Comparison of ENCODE assay signal across 1 cellular context in the genomic region with DNA sequence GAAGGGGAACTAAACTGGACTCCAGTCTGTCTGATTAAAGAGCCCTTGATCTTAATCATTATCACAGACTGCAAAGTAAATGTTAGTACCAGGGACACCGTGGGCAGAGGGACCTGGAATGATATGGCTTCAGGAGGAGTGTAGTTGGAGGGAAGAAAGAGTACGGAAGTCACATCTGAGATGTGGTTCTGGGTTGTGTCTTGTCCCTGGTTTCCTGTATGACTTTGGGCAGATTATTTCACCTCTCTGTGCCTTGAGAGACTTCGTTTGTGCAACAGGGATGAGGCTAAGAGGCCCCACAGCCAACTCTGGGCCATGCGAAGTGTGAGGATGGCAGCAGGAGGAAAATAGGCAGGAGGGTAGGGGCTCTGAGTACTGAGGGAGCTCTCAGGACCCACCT.
TF ChIP-seq lines count a peak whose summit lies in the region.

No MANE protein-coding gene starts in this region.

TF ChIP-seq in HepG2, 621 proteins besides CTCF, POLR2A, EP300 and RAD21 (continued from another document):
- TF ChIP-seq, protein P1, sequence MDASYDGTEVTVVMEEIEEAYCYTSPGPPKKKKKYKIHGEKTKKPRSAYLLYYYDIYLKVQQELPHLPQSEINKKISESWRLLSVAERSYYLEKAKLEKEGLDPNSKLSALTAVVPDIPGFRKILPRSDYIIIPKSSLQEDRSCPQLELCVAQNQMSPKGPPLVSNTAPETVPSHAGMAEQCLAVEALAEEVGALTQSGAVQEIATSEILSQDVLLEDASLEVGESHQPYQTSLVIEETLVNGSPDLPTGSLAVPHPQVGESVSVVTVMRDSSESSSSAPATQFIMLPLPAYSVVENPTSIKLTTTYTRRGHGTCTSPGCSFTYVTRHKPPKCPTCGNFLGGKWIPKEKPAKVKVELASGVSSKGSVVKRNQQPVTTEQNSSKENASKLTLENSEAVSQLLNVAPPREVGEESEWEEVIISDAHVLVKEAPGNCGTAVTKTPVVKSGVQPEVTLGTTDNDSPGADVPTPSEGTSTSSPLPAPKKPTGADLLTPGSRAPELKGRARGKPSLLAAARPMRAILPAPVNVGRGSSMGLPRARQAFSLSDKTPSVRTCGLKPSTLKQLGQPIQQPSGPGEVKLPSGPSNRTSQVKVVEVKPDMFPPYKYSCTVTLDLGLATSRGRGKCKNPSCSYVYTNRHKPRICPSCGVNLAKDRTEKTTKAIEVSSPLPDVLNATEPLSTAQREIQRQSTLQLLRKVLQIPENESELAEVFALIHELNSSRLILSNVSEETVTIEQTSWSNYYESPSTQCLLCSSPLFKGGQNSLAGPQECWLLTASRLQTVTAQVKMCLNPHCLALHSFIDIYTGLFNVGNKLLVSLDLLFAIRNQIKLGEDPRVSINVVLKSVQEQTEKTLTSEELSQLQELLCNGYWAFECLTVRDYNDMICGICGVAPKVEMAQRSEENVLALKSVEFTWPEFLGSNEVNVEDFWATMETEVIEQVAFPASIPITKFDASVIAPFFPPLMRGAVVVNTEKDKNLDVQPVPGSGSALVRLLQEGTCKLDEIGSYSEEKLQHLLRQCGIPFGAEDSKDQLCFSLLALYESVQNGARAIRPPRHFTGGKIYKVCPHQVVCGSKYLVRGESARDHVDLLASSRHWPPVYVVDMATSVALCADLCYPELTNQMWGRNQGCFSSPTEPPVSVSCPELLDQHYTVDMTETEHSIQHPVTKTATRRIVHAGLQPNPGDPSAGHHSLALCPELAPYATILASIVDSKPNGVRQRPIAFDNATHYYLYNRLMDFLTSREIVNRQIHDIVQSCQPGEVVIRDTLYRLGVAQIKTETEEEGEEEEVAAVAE (CRISPR knock-in tag; IDR thresholded peaks at IDR 0.05; ENCODE audit: borderline replicate concordance), result no peak
- TF ChIP-seq ZC3H4 (CRISPR knock-in tag; IDR thresholded peaks at IDR 0.05; ENCODE audit: borderline replicate concordance) (peak; percentile 71), TCF7L2 (IDR thresholded peaks at IDR 0.05; ENCODE audit: low read depth, low read length) (no peak), SMAD9 (CRISPR knock-in tag; IDR thresholded peaks at IDR 0.05) (no peak), ZNF232 (CRISPR knock-in tag; IDR thresholded peaks at IDR 0.05; ENCODE audit: borderline replicate concordance) (no peak), NR2C2 (CRISPR knock-in tag; IDR thresholded peaks at IDR 0.05; ENCODE audit: borderline replicate concordance) (0 out of 2 replicates have a peak, but pooled peaks have one; percentile 10), ZNF674 (CRISPR knock-in tag; IDR thresholded peaks at IDR 0.05; ENCODE audit: low read depth) (no peak), ATF1 (CRISPR knock-in tag; IDR thresholded peaks at IDR 0.05) (no peak), ZNF547 (CRISPR knock-in tag; IDR thresholded peaks at IDR 0.05) (0 out of 2 replicates have a peak, but pooled peaks have one; percentile 35), ZNF619 (CRISPR knock-in tag; IDR thresholded peaks at IDR 0.05) (no peak), ISX (CRISPR knock-in tag; conservative IDR thresholded peaks at IDR 0.05) (no peak), GATAD1 (CRISPR knock-in tag; IDR thresholded peaks at IDR 0.05) (0 out of 2 replicates have a peak, but pooled peaks have one; percentile 2), EZH2 (conservative IDR thresholded peaks at IDR 0.05; ENCODE audit: low read depth, low read length) (no peak), KMT2A (CRISPR knock-in tag; IDR thresholded peaks at IDR 0.05) (no peak), ZSCAN30 (CRISPR knock-in tag; IDR thresholded peaks at IDR 0.05) (no peak), POLR2G (IDR thresholded peaks at IDR 0.05; ENCODE audit: low read depth, low read length) (peak; percentile 36; the same call in 1 of the 2 replicates), MEF2D (CRISPR knock-in tag; IDR thresholded peaks at IDR 0.05) (no peak), ZFP37 (CRISPR knock-in tag; IDR thresholded peaks at IDR 0.05; ENCODE audit: borderline replicate concordance) (no peak)
- TF ChIP-seq, protein P2, sequence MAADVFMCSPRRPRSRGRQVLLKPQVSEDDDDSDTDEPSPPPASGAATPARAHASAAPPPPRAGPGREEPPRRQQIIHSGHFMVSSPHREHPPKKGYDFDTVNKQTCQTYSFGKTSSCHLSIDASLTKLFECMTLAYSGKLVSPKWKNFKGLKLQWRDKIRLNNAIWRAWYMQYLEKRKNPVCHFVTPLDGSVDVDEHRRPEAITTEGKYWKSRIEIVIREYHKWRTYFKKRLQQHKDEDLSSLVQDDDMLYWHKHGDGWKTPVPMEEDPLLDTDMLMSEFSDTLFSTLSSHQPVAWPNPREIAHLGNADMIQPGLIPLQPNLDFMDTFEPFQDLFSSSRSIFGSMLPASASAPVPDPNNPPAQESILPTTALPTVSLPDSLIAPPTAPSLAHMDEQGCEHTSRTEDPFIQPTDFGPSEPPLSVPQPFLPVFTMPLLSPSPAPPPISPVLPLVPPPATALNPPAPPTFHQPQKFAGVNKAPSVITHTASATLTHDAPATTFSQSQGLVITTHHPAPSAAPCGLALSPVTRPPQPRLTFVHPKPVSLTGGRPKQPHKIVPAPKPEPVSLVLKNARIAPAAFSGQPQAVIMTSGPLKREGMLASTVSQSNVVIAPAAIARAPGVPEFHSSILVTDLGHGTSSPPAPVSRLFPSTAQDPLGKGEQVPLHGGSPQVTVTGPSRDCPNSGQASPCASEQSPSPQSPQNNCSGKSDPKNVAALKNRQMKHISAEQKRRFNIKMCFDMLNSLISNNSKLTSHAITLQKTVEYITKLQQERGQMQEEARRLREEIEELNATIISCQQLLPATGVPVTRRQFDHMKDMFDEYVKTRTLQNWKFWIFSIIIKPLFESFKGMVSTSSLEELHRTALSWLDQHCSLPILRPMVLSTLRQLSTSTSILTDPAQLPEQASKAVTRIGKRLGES (CRISPR knock-in tag; IDR thresholded peaks at IDR 0.05; ENCODE audit: borderline replicate concordance), result no peak
- TF ChIP-seq, protein P3, sequence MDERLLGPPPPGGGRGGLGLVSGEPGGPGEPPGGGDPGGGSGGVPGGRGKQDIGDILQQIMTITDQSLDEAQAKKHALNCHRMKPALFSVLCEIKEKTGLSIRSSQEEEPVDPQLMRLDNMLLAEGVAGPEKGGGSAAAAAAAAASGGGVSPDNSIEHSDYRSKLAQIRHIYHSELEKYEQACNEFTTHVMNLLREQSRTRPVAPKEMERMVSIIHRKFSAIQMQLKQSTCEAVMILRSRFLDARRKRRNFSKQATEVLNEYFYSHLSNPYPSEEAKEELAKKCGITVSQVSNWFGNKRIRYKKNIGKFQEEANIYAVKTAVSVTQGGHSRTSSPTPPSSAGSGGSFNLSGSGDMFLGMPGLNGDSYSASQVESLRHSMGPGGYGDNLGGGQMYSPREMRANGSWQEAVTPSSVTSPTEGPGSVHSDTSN (CRISPR knock-in tag; IDR thresholded peaks at IDR 0.05), result no peak
- TF ChIP-seq, protein P4, sequence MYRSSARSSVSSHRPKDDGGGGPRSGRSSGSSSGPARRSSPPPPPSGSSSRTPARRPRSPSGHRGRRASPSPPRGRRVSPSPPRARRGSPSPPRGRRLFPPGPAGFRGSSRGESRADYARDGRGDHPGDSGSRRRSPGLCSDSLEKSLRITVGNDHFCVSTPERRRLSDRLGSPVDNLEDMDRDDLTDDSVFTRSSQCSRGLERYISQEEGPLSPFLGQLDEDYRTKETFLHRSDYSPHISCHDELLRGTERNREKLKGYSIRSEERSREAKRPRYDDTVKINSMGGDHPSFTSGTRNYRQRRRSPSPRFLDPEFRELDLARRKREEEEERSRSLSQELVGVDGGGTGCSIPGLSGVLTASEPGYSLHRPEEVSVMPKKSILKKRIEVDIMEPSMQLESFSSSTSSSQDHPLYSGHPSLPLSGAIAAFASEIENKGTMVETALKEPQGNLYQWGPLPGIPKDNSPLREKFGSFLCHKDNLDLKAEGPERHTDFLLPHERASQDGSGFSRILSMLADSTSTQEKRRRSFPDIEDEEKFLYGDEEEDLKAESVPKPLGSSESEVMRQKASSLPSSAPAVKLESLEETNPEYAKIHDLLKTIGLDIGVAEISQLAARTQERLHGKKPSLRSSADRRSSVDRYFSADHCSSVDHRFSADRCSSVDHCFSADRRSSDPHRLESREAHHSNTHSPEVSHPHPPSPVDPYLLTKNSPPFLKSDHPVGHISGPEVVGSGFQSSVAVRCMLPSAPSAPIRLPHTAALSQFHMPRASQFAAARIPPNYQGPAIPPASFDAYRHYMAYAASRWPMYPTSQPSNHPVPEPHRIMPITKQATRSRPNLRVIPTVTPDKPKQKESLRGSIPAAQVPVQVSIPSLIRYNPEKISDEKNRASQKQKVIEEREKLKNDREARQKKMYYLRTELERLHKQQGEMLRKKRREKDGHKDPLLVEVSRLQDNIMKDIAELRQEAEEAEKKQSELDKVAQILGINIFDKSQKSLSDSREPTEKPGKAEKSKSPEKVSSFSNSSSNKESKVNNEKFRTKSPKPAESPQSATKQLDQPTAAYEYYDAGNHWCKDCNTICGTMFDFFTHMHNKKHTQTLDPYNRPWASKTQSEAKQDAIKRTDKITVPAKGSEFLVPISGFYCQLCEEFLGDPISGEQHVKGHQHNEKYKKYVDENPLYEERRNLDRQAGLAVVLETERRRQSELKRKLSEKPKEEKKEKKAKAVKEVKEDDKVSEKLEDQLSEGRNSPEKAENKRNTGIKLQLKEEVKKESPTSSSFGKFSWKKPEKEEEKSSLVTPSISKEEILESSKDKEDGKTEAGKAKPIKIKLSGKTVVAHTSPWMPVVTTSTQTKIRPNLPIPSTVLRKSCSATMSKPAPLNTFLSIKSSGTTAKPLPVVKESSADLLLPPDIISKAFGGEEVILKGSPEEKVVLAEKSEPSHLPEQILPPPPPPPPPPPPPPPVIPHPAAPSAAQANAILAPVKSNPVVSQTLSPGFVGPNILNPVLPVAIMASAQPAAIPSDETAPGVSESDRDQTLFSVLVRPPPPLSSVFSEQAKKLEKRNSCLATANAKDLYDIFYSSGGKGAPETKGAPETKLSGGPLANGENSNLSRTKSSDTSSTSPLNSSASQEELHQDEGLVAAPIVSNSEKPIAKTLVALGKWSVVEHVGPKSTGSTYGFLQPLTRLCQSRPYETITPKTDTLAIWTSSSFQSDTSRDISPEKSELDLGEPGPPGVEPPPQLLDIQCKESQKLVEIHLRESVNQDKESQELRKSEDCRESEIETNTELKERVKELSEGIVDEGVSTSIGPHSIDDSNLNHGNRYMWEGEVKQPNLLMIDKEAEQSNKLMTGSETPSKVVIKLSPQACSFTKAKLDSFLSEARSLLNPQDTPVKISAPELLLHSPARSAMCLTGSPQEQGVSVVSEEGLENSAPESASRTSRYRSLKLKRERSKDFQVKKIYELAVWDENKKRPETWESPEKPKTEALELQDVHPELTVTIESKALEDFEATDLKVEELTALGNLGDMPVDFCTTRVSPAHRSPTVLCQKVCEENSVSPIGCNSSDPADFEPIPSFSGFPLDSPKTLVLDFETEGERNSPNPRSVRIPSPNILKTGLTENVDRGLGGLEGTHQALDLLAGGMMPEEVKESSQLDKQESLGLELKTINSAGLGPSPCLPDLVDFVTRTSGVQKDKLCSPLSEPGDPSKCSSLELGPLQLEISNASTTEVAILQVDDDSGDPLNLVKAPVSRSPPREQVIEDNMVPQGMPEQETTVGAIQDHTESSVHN (CRISPR knock-in tag; IDR thresholded peaks at IDR 0.05), result no peak
